Comparison of ENCODE assay signal across 1 cellular context in the genomic region with DNA sequence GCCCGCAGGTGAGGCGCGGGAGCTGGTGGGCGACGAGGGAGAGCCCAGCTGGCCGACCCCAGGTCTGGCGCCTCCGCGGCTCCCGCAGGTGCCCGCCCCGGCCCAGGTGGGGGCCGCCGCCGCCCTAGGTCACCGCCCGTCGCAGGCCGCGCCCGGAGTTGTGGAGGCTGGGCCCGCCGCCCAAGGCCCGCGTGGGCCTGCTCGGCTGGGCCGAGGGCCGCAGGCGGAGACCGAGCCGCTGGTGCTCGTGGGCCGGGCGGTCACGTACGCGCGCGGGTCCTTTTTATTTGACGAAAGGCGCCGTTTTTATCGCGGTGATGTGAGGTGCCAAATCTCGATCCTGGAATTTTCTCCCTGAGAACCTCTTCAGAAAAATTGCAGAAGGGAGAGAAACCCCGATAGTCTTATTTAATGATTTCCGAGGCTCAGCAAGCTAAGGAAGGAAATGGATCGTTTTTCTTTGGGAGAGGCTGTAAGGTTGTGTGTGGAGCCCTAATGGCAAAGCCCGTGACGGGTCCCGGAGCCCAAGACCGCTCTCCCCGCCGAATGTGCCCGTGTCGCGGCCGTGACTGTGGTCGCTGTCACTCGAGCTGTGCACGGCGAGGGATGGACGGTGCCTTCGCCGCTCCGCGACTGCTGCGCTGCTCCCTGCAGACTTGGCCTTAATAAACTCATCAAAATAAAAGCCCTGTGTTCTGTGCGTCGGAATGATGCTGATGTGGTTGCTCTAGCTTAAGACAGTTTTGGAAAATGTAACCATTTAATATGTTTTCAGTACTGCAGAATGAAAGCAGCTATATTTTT.
TF ChIP-seq lines count a peak whose summit lies in the region.

No MANE protein-coding gene starts in this region.

TF ChIP-seq in HepG2, 621 proteins besides CTCF, POLR2A, EP300 and RAD21 (continued from another document and continues in another):
- TF ChIP-seq, protein P1, sequence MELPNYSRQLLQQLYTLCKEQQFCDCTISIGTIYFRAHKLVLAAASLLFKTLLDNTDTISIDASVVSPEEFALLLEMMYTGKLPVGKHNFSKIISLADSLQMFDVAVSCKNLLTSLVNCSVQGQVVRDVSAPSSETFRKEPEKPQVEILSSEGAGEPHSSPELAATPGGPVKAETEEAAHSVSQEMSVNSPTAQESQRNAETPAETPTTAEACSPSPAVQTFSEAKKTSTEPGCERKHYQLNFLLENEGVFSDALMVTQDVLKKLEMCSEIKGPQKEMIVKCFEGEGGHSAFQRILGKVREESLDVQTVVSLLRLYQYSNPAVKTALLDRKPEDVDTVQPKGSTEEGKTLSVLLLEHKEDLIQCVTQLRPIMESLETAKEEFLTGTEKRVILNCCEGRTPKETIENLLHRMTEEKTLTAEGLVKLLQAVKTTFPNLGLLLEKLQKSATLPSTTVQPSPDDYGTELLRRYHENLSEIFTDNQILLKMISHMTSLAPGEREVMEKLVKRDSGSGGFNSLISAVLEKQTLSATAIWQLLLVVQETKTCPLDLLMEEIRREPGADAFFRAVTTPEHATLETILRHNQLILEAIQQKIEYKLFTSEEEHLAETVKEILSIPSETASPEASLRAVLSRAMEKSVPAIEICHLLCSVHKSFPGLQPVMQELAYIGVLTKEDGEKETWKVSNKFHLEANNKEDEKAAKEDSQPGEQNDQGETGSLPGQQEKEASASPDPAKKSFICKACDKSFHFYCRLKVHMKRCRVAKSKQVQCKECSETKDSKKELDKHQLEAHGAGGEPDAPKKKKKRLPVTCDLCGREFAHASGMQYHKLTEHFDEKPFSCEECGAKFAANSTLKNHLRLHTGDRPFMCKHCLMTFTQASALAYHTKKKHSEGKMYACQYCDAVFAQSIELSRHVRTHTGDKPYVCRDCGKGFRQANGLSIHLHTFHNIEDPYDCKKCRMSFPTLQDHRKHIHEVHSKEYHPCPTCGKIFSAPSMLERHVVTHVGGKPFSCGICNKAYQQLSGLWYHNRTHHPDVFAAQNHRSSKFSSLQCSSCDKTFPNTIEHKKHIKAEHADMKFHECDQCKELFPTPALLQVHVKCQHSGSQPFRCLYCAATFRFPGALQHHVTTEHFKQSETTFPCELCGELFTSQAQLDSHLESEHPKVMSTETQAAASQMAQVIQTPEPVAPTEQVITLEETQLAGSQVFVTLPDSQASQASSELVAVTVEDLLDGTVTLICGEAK (IDR thresholded peaks at IDR 0.05), result no peak
- TF ChIP-seq, protein P1 (CRISPR knock-in tag; IDR thresholded peaks at IDR 0.05), result no peak
- TF ChIP-seq, protein P2, sequence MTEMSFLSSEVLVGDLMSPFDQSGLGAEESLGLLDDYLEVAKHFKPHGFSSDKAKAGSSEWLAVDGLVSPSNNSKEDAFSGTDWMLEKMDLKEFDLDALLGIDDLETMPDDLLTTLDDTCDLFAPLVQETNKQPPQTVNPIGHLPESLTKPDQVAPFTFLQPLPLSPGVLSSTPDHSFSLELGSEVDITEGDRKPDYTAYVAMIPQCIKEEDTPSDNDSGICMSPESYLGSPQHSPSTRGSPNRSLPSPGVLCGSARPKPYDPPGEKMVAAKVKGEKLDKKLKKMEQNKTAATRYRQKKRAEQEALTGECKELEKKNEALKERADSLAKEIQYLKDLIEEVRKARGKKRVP (CRISPR knock-in tag; IDR thresholded peaks at IDR 0.05), result no peak
- TF ChIP-seq, protein P3, sequence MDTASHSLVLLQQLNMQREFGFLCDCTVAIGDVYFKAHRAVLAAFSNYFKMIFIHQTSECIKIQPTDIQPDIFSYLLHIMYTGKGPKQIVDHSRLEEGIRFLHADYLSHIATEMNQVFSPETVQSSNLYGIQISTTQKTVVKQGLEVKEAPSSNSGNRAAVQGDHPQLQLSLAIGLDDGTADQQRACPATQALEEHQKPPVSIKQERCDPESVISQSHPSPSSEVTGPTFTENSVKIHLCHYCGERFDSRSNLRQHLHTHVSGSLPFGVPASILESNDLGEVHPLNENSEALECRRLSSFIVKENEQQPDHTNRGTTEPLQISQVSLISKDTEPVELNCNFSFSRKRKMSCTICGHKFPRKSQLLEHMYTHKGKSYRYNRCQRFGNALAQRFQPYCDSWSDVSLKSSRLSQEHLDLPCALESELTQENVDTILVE (CRISPR knock-in tag; IDR thresholded peaks at IDR 0.05), result no peak
- TF ChIP-seq ZNF296 (CRISPR knock-in tag; conservative IDR thresholded peaks at IDR 0.05) (no peak), GABPA (IDR thresholded peaks at IDR 0.05; ENCODE audit: low read depth, low read length) (no peak), GABPA (CRISPR knock-in tag; IDR thresholded peaks at IDR 0.05; ENCODE audit: low read depth) (no peak), ZFP36 (IDR thresholded peaks at IDR 0.05; ENCODE audit: borderline replicate concordance, low read depth, low read length, partially characterized antibody) (no peak), ZSCAN12 (CRISPR knock-in tag; IDR thresholded peaks at IDR 0.05) (no peak), NR2F2 (IDR thresholded peaks at IDR 0.05; ENCODE audit: borderline replicate concordance, low read depth) (no peak), ZNF317 (CRISPR knock-in tag; IDR thresholded peaks at IDR 0.05) (no peak), BHLHE40 (IDR thresholded peaks at IDR 0.05; ENCODE audit: low read length) (no peak), DR1 (CRISPR knock-in tag; IDR thresholded peaks at IDR 0.05) (no peak), STAG1 (CRISPR knock-in tag; IDR thresholded peaks at IDR 0.05) (no peak), JDP2 (CRISPR knock-in tag; IDR thresholded peaks at IDR 0.05; ENCODE audit: borderline replicate concordance) (no peak), ZNF570 (CRISPR knock-in tag; IDR thresholded peaks at IDR 0.05; ENCODE audit: borderline replicate concordance) (no peak), ATF1 (CRISPR knock-in tag; IDR thresholded peaks at IDR 0.05) (no peak), SOX13 (IDR thresholded peaks at IDR 0.05) (no peak), SOX13 (CRISPR knock-in tag; conservative IDR thresholded peaks at IDR 0.05 in 1 of 2, IDR thresholded peaks at IDR 0.05 in 1 of 2) (no peak), ZNF557 (CRISPR knock-in tag; IDR thresholded peaks at IDR 0.05) (no peak), SRF (IDR thresholded peaks at IDR 0.05; ENCODE audit: low read depth, low read length) (no peak), PHF20 (CRISPR knock-in tag; IDR thresholded peaks at IDR 0.05) (peak; percentile 7; the same call in 1 of the 2 replicates), GTF3A (CRISPR knock-in tag; conservative IDR thresholded peaks at IDR 0.05) (no peak), AGO2 (optimal IDR thresholded peaks at IDR 0.05; ENCODE audit: low read depth, low read length) (peak; percentile 47), ZBTB20 (CRISPR knock-in tag; IDR thresholded peaks at IDR 0.05; ENCODE audit: borderline replicate concordance, low read depth) (no peak), KMT2B (CRISPR knock-in tag; IDR thresholded peaks at IDR 0.05) (peak; percentile 39; the same call in 1 of the 2 replicates), ZKSCAN1 (IDR thresholded peaks at IDR 0.05; ENCODE audit: low read length) (peak; percentile 11; the same call in 1 of the 2 replicates), ZNF589 (CRISPR knock-in tag; conservative IDR thresholded peaks at IDR 0.05) (no peak), MIER3 (CRISPR knock-in tag; IDR thresholded peaks at IDR 0.05; ENCODE audit: borderline replicate concordance) (no peak)
- TF ChIP-seq, protein P4, sequence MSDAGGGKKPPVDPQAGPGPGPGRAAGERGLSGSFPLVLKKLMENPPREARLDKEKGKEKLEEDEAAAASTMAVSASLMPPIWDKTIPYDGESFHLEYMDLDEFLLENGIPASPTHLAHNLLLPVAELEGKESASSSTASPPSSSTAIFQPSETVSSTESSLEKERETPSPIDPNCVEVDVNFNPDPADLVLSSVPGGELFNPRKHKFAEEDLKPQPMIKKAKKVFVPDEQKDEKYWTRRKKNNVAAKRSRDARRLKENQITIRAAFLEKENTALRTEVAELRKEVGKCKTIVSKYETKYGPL (CRISPR knock-in tag; IDR thresholded peaks at IDR 0.05), result no peak
- TF ChIP-seq, protein P5, sequence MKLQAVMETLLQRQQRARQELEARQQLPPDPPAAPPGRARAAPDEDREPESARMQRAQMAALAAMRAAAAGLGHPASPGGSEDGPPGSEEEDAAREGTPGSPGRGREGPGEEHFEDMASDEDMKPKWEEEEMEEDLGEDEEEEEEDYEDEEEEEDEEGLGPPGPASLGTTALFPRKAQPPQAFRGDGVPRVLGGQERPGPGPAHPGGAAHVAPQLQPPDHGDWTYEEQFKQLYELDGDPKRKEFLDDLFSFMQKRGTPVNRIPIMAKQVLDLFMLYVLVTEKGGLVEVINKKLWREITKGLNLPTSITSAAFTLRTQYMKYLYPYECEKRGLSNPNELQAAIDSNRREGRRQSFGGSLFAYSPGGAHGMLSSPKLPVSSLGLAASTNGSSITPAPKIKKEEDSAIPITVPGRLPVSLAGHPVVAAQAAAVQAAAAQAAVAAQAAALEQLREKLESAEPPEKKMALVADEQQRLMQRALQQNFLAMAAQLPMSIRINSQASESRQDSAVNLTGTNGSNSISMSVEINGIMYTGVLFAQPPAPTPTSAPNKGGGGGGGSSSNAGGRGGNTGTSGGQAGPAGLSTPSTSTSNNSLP (IDR thresholded peaks at IDR 0.05; ENCODE audit: low read depth, low read length), result no peak
- TF ChIP-seq, protein P6, sequence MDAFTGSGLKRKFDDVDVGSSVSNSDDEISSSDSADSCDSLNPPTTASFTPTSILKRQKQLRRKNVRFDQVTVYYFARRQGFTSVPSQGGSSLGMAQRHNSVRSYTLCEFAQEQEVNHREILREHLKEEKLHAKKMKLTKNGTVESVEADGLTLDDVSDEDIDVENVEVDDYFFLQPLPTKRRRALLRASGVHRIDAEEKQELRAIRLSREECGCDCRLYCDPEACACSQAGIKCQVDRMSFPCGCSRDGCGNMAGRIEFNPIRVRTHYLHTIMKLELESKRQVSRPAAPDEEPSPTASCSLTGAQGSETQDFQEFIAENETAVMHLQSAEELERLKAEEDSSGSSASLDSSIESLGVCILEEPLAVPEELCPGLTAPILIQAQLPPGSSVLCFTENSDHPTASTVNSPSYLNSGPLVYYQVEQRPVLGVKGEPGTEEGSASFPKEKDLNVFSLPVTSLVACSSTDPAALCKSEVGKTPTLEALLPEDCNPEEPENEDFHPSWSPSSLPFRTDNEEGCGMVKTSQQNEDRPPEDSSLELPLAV (CRISPR knock-in tag; conservative IDR thresholded peaks at IDR 0.05; ENCODE audit: low read depth), result no peak
- TF ChIP-seq, protein P7, sequence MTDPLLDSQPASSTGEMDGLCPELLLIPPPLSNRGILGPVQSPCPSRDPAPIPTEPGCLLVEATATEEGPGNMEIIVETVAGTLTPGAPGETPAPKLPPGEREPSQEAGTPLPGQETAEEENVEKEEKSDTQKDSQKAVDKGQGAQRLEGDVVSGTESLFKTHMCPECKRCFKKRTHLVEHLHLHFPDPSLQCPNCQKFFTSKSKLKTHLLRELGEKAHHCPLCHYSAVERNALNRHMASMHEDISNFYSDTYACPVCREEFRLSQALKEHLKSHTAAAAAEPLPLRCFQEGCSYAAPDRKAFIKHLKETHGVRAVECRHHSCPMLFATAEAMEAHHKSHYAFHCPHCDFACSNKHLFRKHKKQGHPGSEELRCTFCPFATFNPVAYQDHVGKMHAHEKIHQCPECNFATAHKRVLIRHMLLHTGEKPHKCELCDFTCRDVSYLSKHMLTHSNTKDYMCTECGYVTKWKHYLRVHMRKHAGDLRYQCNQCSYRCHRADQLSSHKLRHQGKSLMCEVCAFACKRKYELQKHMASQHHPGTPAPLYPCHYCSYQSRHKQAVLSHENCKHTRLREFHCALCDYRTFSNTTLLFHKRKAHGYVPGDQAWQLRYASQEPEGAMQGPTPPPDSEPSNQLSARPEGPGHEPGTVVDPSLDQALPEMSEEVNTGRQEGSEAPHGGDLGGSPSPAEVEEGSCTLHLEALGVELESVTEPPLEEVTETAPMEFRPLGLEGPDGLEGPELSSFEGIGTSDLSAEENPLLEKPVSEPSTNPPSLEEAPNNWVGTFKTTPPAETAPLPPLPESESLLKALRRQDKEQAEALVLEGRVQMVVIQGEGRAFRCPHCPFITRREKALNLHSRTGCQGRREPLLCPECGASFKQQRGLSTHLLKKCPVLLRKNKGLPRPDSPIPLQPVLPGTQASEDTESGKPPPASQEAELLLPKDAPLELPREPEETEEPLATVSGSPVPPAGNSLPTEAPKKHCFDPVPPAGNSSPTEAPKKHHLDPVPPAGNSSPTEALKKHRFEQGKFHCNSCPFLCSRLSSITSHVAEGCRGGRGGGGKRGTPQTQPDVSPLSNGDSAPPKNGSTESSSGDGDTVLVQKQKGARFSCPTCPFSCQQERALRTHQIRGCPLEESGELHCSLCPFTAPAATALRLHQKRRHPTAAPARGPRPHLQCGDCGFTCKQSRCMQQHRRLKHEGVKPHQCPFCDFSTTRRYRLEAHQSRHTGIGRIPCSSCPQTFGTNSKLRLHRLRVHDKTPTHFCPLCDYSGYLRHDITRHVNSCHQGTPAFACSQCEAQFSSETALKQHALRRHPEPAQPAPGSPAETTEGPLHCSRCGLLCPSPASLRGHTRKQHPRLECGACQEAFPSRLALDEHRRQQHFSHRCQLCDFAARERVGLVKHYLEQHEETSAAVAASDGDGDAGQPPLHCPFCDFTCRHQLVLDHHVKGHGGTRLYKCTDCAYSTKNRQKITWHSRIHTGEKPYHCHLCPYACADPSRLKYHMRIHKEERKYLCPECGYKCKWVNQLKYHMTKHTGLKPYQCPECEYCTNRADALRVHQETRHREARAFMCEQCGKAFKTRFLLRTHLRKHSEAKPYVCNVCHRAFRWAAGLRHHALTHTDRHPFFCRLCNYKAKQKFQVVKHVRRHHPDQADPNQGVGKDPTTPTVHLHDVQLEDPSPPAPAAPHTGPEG (CRISPR knock-in tag; IDR thresholded peaks at IDR 0.05), result peak; percentile 84; the same call in 1 of the 2 replicates
